28 cellular contexts compared by ENCODE assay signal in the genomic region with DNA sequence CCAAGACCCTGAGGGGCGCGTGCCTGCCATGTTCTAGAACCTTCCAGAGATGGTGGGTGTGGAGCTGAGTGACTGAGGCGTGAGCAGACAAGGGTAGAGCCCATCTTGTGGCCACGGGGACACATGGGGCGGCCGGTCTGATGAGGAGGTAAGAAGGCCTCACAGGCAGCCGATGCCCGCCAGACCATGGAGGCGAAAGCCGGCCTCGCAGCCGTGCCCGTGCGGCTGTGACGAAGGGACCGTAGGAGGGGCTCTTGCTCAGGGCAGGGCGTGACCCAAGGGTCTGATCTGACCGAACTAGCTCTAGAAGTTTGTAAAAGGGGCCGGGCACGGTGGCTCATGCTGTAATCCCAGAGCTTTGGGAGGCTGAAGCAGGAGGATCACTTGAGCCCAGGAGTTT. TPM values are rescaled to one million over a fixed set of nuclear protein-coding genes. Genes with fewer than 3 reads are reported as not detected.
"Had no signal": no experiment of that assay in that cellular context is flagged by ENCODE, and none has a peak within 500 bp of the region (broad histone marks: within the 10 kb centered on the region; RNA-seq: fewer than 3 reads in every experiment).

No MANE protein-coding gene starts in this region.

- H3K27ac Mint-ChIP-seq: activated B cell treated with CpG ODN at 0.5 μM for 24 hours; activated CD4-positive, alpha-beta T cell treated with anti-CD3 and anti-CD28 coated beads for 36 hours; activated naive CD8-positive, alpha-beta T cell treated with anti-CD3 and anti-CD28 coated beads, Interleukin-2, amount 10 ng/mL, durations not matched to agents 7 days and 5 days; activated T-cell treated with anti-CD3 and anti-CD28 coated beads, Interleukin-2, amount 50 U/mL, for 24 hours had no signal

- H3K27me3 Mint-ChIP-seq: activated B cell treated with CpG ODN at 0.5 μM for 24 hours; activated CD4-positive, alpha-beta T cell treated with anti-CD3 and anti-CD28 coated beads for 36 hours; activated naive CD8-positive, alpha-beta T cell treated with anti-CD3 and anti-CD28 coated beads, Interleukin-2, amount 10 ng/mL, durations not matched to agents 7 days and 5 days; activated T-cell treated with anti-CD3 and anti-CD28 coated beads, Interleukin-2, amount 50 U/mL, for 24 hours had no signal

- H3K4me1 ChIP-seq: lower lobe of right lung, prostate gland had no signal

- ATAC-seq: activated CD4-positive, alpha-beta T cell treated with anti-CD3 and anti-CD28 coated beads for 36 hours; heart left ventricle; left lobe of liver; lower lobe of right lung; mucosa of descending colon had no signal

- H3K4me3 ChIP-seq: coronary artery, heart left ventricle, lower lobe of right lung, mucosa of descending colon, prostate gland, thoracic aorta, upper lobe of left lung had no signal

- H3K9me3 ChIP-seq: heart left ventricle, lower lobe of right lung, mucosa of descending colon, prostate gland, thoracic aorta, upper lobe of left lung had no signal

- H3K4me3 Mint-ChIP-seq: activated B cell treated with CpG ODN at 0.5 μM for 24 hours; activated CD4-positive, alpha-beta T cell treated with anti-CD3 and anti-CD28 coated beads for 36 hours; activated naive CD8-positive, alpha-beta T cell treated with anti-CD3 and anti-CD28 coated beads, Interleukin-2, amount 10 ng/mL, durations not matched to agents 7 days and 5 days; activated T-cell treated with anti-CD3 and anti-CD28 coated beads, Interleukin-2, amount 50 U/mL, for 24 hours had no signal

- H3K27me3 ChIP-seq: heart left ventricle, upper lobe of left lung had no signal

- H3K27ac ChIP-seq: coronary artery, epithelial cell of prostate, heart left ventricle, lower lobe of right lung, prostate gland, thoracic aorta, upper lobe of left lung had no signal

- H3K4me1 Mint-ChIP-seq: activated B cell treated with CpG ODN at 0.5 μM for 24 hours; activated CD4-positive, alpha-beta T cell treated with anti-CD3 and anti-CD28 coated beads for 36 hours; activated naive CD8-positive, alpha-beta T cell treated with anti-CD3 and anti-CD28 coated beads, Interleukin-2, amount 10 ng/mL, durations not matched to agents 7 days and 5 days had no signal

- H3K9me3 Mint-ChIP-seq: activated B cell treated with CpG ODN at 0.5 μM for 24 hours; activated naive CD8-positive, alpha-beta T cell treated with anti-CD3 and anti-CD28 coated beads, Interleukin-2, amount 10 ng/mL, durations not matched to agents 7 days and 5 days; activated T-cell treated with anti-CD3 and anti-CD28 coated beads, Interleukin-2, amount 50 U/mL, for 24 hours had no signal

- DNase-seq: activated B cell treated with CpG ODN at 0.5 μM for 24 hours; activated CD4-positive, alpha-beta T cell treated with anti-CD3 and anti-CD28 coated beads for 36 hours; activated CD4-positive, alpha-beta T cell treated with anti-CD3 and anti-CD28 coated beads, Interleukin-2, amount 50 U/mL, for 4 hours; activated CD8-positive, alpha-beta memory T cell treated with anti-CD3 and anti-CD28 coated beads for 24 hours; activated CD8-positive, alpha-beta memory T cell treated with anti-CD3 and anti-CD28 coated beads, Interleukin-2, amount 50 U/mL, for 4 hours; activated naive CD4-positive, alpha-beta T cell treated with Interleukin-2 at 50 U/mL for 16 hours; activated naive CD8-positive, alpha-beta T cell treated with anti-CD3 and anti-CD28 coated beads, Interleukin-2, amount 10 ng/mL, durations not matched to agents 7 days and 5 days; activated T-cell treated with anti-CD3 and anti-CD28 coated beads, Interleukin-2, amount 50 U/mL, for 24 hours; amniotic stem cell; cerebellar nuclear complex; lower lobe of right lung; mesendoderm; stimulated activated CD4-positive, alpha-beta T cell treated with anti-CD3 and anti-CD28 coated beads, Interleukin-2, amount 100 ng/mL, for 48 hours; stimulated activated CD8-positive, alpha-beta memory T cell treated with anti-CD3 and anti-CD28 coated beads, Interleukin-4, amount 100 ng/mL, for 48 hours; stimulated activated naive CD4-positive, alpha-beta T cell treated with Interleukin-2 at 50 U/mL for 16 hours had no signal

RNA-seq across cellular contexts. Expression of a gene that starts 22.6 kb away (rescaled TPM):
- total RNA-seq: activated B cell treated with CpG ODN at 0.5 μM for 24 hours, bronchial epithelial cell, lower lobe of right lung had no signal
- polyA plus RNA-seq: heart left ventricle, keratinocyte, neural cell had no signal

RNA-seq across cellular contexts. Expression of a gene that starts 55.0 kb away (rescaled TPM):
- total RNA-seq: bronchial epithelial cell, fibroblast of villous mesenchyme, lower lobe of right lung, osteocyte had no signal
- polyA plus RNA-seq: keratinocyte, neural cell had no signal
